Comparison of ENCODE assay signal across 16 cellular contexts in genomic region chr4:109682875-109683274, GRCh38. TPM values are rescaled to one million over a fixed set of nuclear protein-coding genes. Genes with fewer than 3 reads are reported as not detected.
DNase-seq lines count a peak whose midpoint lies in the region; ATAC-seq and TF ChIP-seq lines count a peak whose summit lies in the region.
"Had no signal": no experiment of that assay in that cellular context is flagged by ENCODE, and none has a peak within 500 bp of the region (broad histone marks: within the 10 kb centered on the region; RNA-seq: fewer than 3 reads in every experiment).

No MANE protein-coding gene starts in this region.

- intact Hi-C loops in activated CD4-positive, alpha-beta memory T cell treated with anti-CD3 and anti-CD28 coated beads for 36 hours (cut with micrococcal nuclease): no loop called here
- intact Hi-C loops in CD4-positive, alpha-beta T cell (cut with DNase I, micrococcal nuclease): no loop called here
- intact Hi-C loops in thyroid gland (cut with DNase I): no loop called here

- peak overlapping the region; percentile 31 for H3K27ac ChIP-seq in CD4-positive, alpha-beta T cell (ENCODE audit: low read depth, low read length)
- H3K27ac ChIP-seq in thyroid gland: no peak overlapping the region
- H3K27ac ChIP-seq: C4-2B had no signal

- ATAC-seq in CD4-positive, alpha-beta T cell (ENCODE audit: poor library complexity): no peak
- no peak for ATAC-seq in T-cell (replicated peaks in 1 of 4)
- no peak for ATAC-seq in memory B cell (ENCODE audit: low read depth)
- no peak for ATAC-seq in GM18868 (IDR thresholded peaks at IDR 0.05; ENCODE audit: unreplicated experiment)
- ATAC-seq in GM21390 (IDR thresholded peaks at IDR 0.05; ENCODE audit: unreplicated experiment): no peak

- no peaks in the 10 kb centered on the region for H3K27me3 Mint-ChIP-seq in activated CD4-positive, alpha-beta memory T cell treated with anti-CD3 and anti-CD28 coated beads, Interleukin-2, amount 10 ng/mL, durations not matched to agents 7 days and 5 days
- no peaks in the 10 kb centered on the region for H3K27me3 Mint-ChIP-seq in activated CD4-positive, alpha-beta memory T cell treated with anti-CD3 and anti-CD28 coated beads for 36 hours
- H3K27me3 Mint-ChIP-seq in CD4-positive, alpha-beta T cell: no peaks in the 10 kb centered on the region
- H3K27me3 Mint-ChIP-seq in T-cell: no peaks in the 10 kb centered on the region
- H3K27me3 Mint-ChIP-seq in memory B cell: no peaks in the 10 kb centered on the region

- H3K9me3 ChIP-seq in CD4-positive, alpha-beta T cell (ENCODE audit: control insufficient read depth, low read length): no peaks in the 10 kb centered on the region
- H3K9me3 ChIP-seq in thyroid gland: no peaks in the 10 kb centered on the region

- no peak for TF ChIP-seq POLR2A in thyroid gland (IDR thresholded peaks at IDR 0.05)

- H3K4me3 Mint-ChIP-seq in activated CD4-positive, alpha-beta memory T cell treated with anti-CD3 and anti-CD28 coated beads, Interleukin-2, amount 10 ng/mL, durations not matched to agents 7 days and 5 days: no peak overlapping the region
- H3K4me3 Mint-ChIP-seq in activated CD4-positive, alpha-beta memory T cell treated with anti-CD3 and anti-CD28 coated beads for 36 hours: no peak overlapping the region
- H3K4me3 Mint-ChIP-seq in CD4-positive, alpha-beta T cell: no peak overlapping the region
- H3K4me3 Mint-ChIP-seq in T-cell (no peak overlapping the region), memory B cell (no peak overlapping the region)

- H3K4me1 Mint-ChIP-seq in activated CD4-positive, alpha-beta memory T cell treated with anti-CD3 and anti-CD28 coated beads, Interleukin-2, amount 10 ng/mL, durations not matched to agents 7 days and 5 days: peaks cover 37% of the 10 kb centered on the region
- peaks cover 30% of the 10 kb centered on the region for H3K4me1 Mint-ChIP-seq in activated CD4-positive, alpha-beta memory T cell treated with anti-CD3 and anti-CD28 coated beads for 36 hours (ENCODE audit: low read depth)
- peaks cover 29% of the 10 kb centered on the region for H3K4me1 Mint-ChIP-seq in CD4-positive, alpha-beta T cell (ENCODE audit: low read depth)
- H3K4me1 Mint-ChIP-seq in T-cell (peaks cover 34 to 36% (median 34%) of the 10 kb centered on the region in 3 donors), memory B cell (no peaks in the 10 kb centered on the region)

- no peaks in the 10 kb centered on the region for H3K36me3 ChIP-seq in thyroid gland

- POLR2A ChIA-PET in activated CD4-positive, alpha-beta memory T cell treated with anti-CD3 and anti-CD28 coated beads, Interleukin-2, amount 10 ng/mL, durations not matched to agents 7 days and 5 days (lab: Charles Lee): interaction anchor here (1.3 to 4.0 kb wide), 2 partner anchors 34 to 122 kb away, joined by 4 to 14 read pairs; partner anchors contain the start of gene MCUB
- POLR2A ChIA-PET in activated CD4-positive, alpha-beta memory T cell treated with anti-CD3 and anti-CD28 coated beads for 36 hours (lab: Charles Lee): interaction anchor here (0.7 kb wide), 1 partner anchor 19 kb away, joined by 3 read pairs; no protein-coding TSS in a partner anchor
- POLR2A ChIA-PET in CD4-positive, alpha-beta T cell (lab: Charles Lee): interaction anchor here (1.3 kb wide), 1 partner anchor 18 kb away, joined by 3 read pairs; no protein-coding TSS in a partner anchor
- POLR2A ChIA-PET in T-cell (lab: Charles Lee): no interaction called here

- H3K4me1 ChIP-seq in thyroid gland: no peaks in the 10 kb centered on the region

- TF ChIP-seq CTCF in CD4-positive, alpha-beta T cell (IDR thresholded peaks at IDR 0.05): no peak
- TF ChIP-seq CTCF in thyroid gland (IDR thresholded peaks at IDR 0.05): no peak

- no peak overlapping the region for H3K4me3 ChIP-seq in thyroid gland (replicated peaks in 1 of 3)

- no peaks in the 10 kb centered on the region for H3K27me3 ChIP-seq in CD4-positive, alpha-beta T cell (ENCODE audit: control insufficient read depth, insufficient read depth, low read length)
- no peaks in the 10 kb centered on the region for H3K27me3 ChIP-seq in thyroid gland

- H3K27ac Mint-ChIP-seq in activated CD4-positive, alpha-beta memory T cell treated with anti-CD3 and anti-CD28 coated beads, Interleukin-2, amount 10 ng/mL, durations not matched to agents 7 days and 5 days: peak overlapping the region; percentile 15
- no peak overlapping the region for H3K27ac Mint-ChIP-seq in activated CD4-positive, alpha-beta memory T cell treated with anti-CD3 and anti-CD28 coated beads for 36 hours
- peak overlapping the region; percentile 79 for H3K27ac Mint-ChIP-seq in CD4-positive, alpha-beta T cell
- peak overlapping the region; percentile 60 to 79 for H3K27ac Mint-ChIP-seq in T-cell
- peak overlapping the region; percentile 84 for H3K27ac Mint-ChIP-seq in memory B cell

- H3K9me3 Mint-ChIP-seq in activated CD4-positive, alpha-beta memory T cell treated with anti-CD3 and anti-CD28 coated beads, Interleukin-2, amount 10 ng/mL, durations not matched to agents 7 days and 5 days: no peaks in the 10 kb centered on the region
- no peaks in the 10 kb centered on the region for H3K9me3 Mint-ChIP-seq in activated CD4-positive, alpha-beta memory T cell treated with anti-CD3 and anti-CD28 coated beads for 36 hours
- H3K9me3 Mint-ChIP-seq in CD4-positive, alpha-beta T cell: no peaks in the 10 kb centered on the region
- H3K9me3 Mint-ChIP-seq in T-cell: no peaks in the 10 kb centered on the region
- H3K9me3 Mint-ChIP-seq in memory B cell: no peaks in the 10 kb centered on the region

- CTCF ChIA-PET in activated CD4-positive, alpha-beta memory T cell treated with anti-CD3 and anti-CD28 coated beads, Interleukin-2, amount 10 ng/mL, durations not matched to agents 7 days and 5 days (lab: Charles Lee): no interaction called here
- CTCF ChIA-PET in activated CD4-positive, alpha-beta memory T cell treated with anti-CD3 and anti-CD28 coated beads for 36 hours (lab: Charles Lee): interaction anchor here (2.0 kb wide), 1 partner anchor 20 kb away, joined by 4 read pairs; no protein-coding TSS in a partner anchor
- CTCF ChIA-PET in CD4-positive, alpha-beta T cell (lab: Charles Lee): no interaction called here
- CTCF ChIA-PET in T-cell (lab: Charles Lee): no interaction called here

- WGBS in thyroid gland, 2 donors: 93 to 100% methylated on average over 2 of the region's 2 CpGs

- peaks cover 69% of the 10 kb centered on the region for H3K36me3 Mint-ChIP-seq in activated CD4-positive, alpha-beta memory T cell treated with anti-CD3 and anti-CD28 coated beads, Interleukin-2, amount 10 ng/mL, durations not matched to agents 7 days and 5 days (ENCODE audit: low read depth)
- H3K36me3 Mint-ChIP-seq in activated CD4-positive, alpha-beta memory T cell treated with anti-CD3 and anti-CD28 coated beads for 36 hours: peaks cover 32% of the 10 kb centered on the region
- H3K36me3 Mint-ChIP-seq in CD4-positive, alpha-beta T cell (ENCODE audit: low read depth): peaks cover 76% of the 10 kb centered on the region
- H3K36me3 Mint-ChIP-seq in T-cell: peaks cover 60% of the 10 kb centered on the region
- peaks cover 22% of the 10 kb centered on the region for H3K36me3 Mint-ChIP-seq in memory B cell

- DNase-seq in activated CD4-positive, alpha-beta memory T cell treated with anti-CD3 and anti-CD28 coated beads, Interleukin-2, amount 10 ng/mL, durations not matched to agents 7 days and 5 days: no peak
- DNase-seq in activated CD4-positive, alpha-beta memory T cell treated with anti-CD3 and anti-CD28 coated beads for 36 hours: no peak
- no peak for DNase-seq in CD4-positive, alpha-beta T cell
- DNase-seq in T-cell: no peak
- no peak for DNase-seq in memory B cell (ENCODE audit: low spot score in 2 of 2)
- DNase-seq in thyroid gland: no peak
- DNase-seq: Calu3, DMS79, GOT3, Kasumi-1, NCI-H2029, NCI-H510A treated with DMSO at 0.1 percent for 48 hours, SHP77 had no signal

RNA-seq across cellular contexts. Expression of gene CASP6, which starts 20.4 kb away (rescaled TPM):
- 10 to 100 TPM; 30.5 to 32.4 TPM for total RNA-seq in activated CD4-positive, alpha-beta memory T cell treated with anti-CD3 and anti-CD28 coated beads, Interleukin-2, amount 10 ng/mL, durations not matched to agents 7 days and 5 days
- total RNA-seq in activated CD4-positive, alpha-beta memory T cell treated with anti-CD3 and anti-CD28 coated beads for 36 hours: 10 to 100 TPM; 18.4 to 29.9 TPM
- total RNA-seq in CD4-positive, alpha-beta T cell: 1 to 10 TPM; 5.4 to 5.5 TPM
- total RNA-seq in T-cell (10 to 100 TPM; 16.8 to 23.2 (median 18.3) TPM), thyroid gland (10 to 100 TPM; 16.2 to 25.6 (median 20.5) TPM)

RNA-seq across cellular contexts. Expression of gene PLA2G12A, which starts 47.0 kb away (rescaled TPM):
- total RNA-seq in activated CD4-positive, alpha-beta memory T cell treated with anti-CD3 and anti-CD28 coated beads, Interleukin-2, amount 10 ng/mL, durations not matched to agents 7 days and 5 days: 10 to 100 TPM; 13.2 to 15.3 TPM
- 10 to 100 TPM; 17.9 to 21.6 TPM for total RNA-seq in activated CD4-positive, alpha-beta memory T cell treated with anti-CD3 and anti-CD28 coated beads for 36 hours
- total RNA-seq in CD4-positive, alpha-beta T cell: 10 to 100 TPM in 1 of 2 experiments, 1 to 10 TPM in 1; 9.6 to 10.5 TPM
- total RNA-seq in T-cell (10 to 100 TPM; 11.4 to 20.6 (median 18.1) TPM), thyroid gland (100 to 1,000 TPM in 1 of 4 donors, 10 to 100 TPM in 3; 37.9 to 216 (median 55.5) TPM)

Comparison
In these comparisons a context has a peak if more than half of its experiments do, and no peak if none do; other contexts are left out.
1. POLR2A ChIA-PET loops: an anchor here in activated CD4-positive, alpha-beta memory T cell treated with anti-CD3 and anti-CD28 coated beads, Interleukin-2, amount 10 ng/mL, durations not matched to agents 7 days and 5 days (1.3 to 4.0 kb wide), activated CD4-positive, alpha-beta memory T cell treated with anti-CD3 and anti-CD28 coated beads for 36 hours (0.7 kb wide) and CD4-positive, alpha-beta T cell (1.3 kb wide); none called in T-cell.